8 cellular contexts compared by ENCODE assay signal in the genomic region with DNA sequence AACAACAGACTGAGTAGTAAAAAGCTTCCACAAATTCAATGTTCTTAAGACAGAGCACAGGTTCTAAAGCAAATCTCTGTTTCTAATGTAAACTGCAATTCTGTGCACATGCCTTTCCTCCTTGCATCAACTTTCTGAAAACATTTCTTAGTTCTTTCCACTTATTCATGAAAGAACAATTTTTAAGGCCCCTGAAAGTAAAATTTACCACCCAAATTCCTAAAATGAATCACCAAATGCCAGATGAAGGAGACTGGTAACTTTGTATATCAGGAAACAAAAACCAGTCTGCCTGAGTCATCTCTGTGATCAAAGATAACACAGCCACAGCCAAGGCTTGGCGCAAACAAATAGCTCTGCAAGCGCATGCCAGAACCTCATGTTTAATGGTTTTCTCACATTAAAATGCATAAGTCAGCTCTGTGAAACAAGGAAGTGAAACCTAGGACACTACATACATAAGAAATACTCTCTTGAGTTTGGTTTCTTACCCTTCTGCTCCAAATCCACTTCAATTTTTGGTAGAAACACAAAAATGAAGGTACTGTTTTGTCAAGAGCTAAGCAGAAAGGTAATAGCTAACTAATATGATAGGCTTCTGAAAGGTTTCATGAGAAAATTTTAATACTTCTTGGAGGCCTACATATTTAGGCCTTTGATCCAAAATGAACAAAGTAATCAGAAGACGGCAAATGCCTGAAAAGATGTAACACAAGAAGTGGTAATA.
A peak's percentile ranks its signal among the peaks of the same experiment; 100 is the strongest.
DNase-seq lines count a peak whose midpoint lies in the region; ATAC-seq and TF ChIP-seq lines count a peak whose summit lies in the region.

No MANE protein-coding gene starts in this region.

- no peak overlapping the region for H3K9ac ChIP-seq in trophoblast cell (ENCODE audit: low read length)

- H3K27ac ChIP-seq in trophoblast cell (ENCODE audit: low read depth, low read length) (peak overlapping the region; percentile 62), upper lobe of right lung (peak overlapping the region; percentile 45)

- H3K9me3 ChIP-seq in trophoblast cell (ENCODE audit: insufficient read depth, low read depth, low read length): no peaks in the 10 kb centered on the region
- H3K9me3 ChIP-seq in upper lobe of right lung: no peaks in the 10 kb centered on the region

- H4K12ac ChIP-seq in trophoblast cell (ENCODE audit: low read depth, low read length): no peak overlapping the region

- no CpG with 5 or more reads among the region's 3 CpGs for WGBS in trophoblast cell (ENCODE audit: extremely low coverage, insufficient coverage, insufficient read length)

- ATAC-seq in HG03064 (IDR thresholded peaks at IDR 0.05; ENCODE audit: low read depth, unreplicated experiment) (peak; percentile 84), upper lobe of right lung (peak; percentile 91)

- H3K36me3 Mint-ChIP-seq in activated T-cell treated with anti-CD3 and anti-CD28 coated beads, Interleukin-2, amount 50 U/mL, for 24 hours (ENCODE audit: low read depth): peaks cover 77% of the 10 kb centered on the region

- TF ChIP-seq CTCF in fibroblast of pulmonary artery (IDR thresholded peaks at IDR 0.05; ENCODE audit: low read length, missing control alignments): no peak
- no peak for TF ChIP-seq CTCF in upper lobe of right lung (IDR thresholded peaks at IDR 0.05)

- H3K4me3 Mint-ChIP-seq in activated T-cell treated with anti-CD3 and anti-CD28 coated beads, Interleukin-2, amount 50 U/mL, for 24 hours: peak overlapping the region; percentile 38

- DNase-seq in NCI-H526 (lab: John Stamatoyannopoulos, UW) (peak; percentile 7 to 23), NCI-H526 treated with DMSO at 0.1 percent for 48 hours (lab: John Stamatoyannopoulos, UW) (no peak), OCI-M2 (lab: John Stamatoyannopoulos, UW; ENCODE audit: unreplicated experiment) (peak; percentile 45), fibroblast of pulmonary artery (ENCODE audit: low read depth) (peak; percentile 96), trophoblast cell (peak; percentile 80 to 89), upper lobe of right lung (no peak)
- DNase-seq in activated T-cell treated with anti-CD3 and anti-CD28 coated beads, Interleukin-2, amount 50 U/mL, for 24 hours: peak; percentile 52

- intact Hi-C loops in upper lobe of right lung (cut with DNase I): no loop called here

- no peak overlapping the region for H3K4ac ChIP-seq in trophoblast cell (ENCODE audit: low read depth, low read length)

- H3K23ac ChIP-seq in trophoblast cell (ENCODE audit: low read length): no peak overlapping the region

- no peaks in the 10 kb centered on the region for H3K27me3 Mint-ChIP-seq in activated T-cell treated with anti-CD3 and anti-CD28 coated beads, Interleukin-2, amount 50 U/mL, for 24 hours

- H3K4me1 ChIP-seq in trophoblast cell (ENCODE audit: control insufficient read depth in 1 of 2, insufficient read depth in 2 of 2, low read length in 2 of 2): peaks cover 7 to 10% of the 10 kb centered on the region in 2 experiments
- peaks cover 16% of the 10 kb centered on the region for H3K4me1 ChIP-seq in upper lobe of right lung

- H3K4me3 ChIP-seq in fibroblast of pulmonary artery (replicated peaks; ENCODE audit: low read depth, low read length) (no peak overlapping the region), trophoblast cell (ENCODE audit: low read depth, low read length) (no peak overlapping the region), upper lobe of right lung (no peak overlapping the region)

- H2BK12ac ChIP-seq in trophoblast cell (ENCODE audit: low read length): no peak overlapping the region

- no peaks in the 10 kb centered on the region for H3K79me2 ChIP-seq in trophoblast cell (ENCODE audit: control insufficient read depth, insufficient read depth, low read length, poor library complexity)

- no peaks in the 10 kb centered on the region for H3K9me3 Mint-ChIP-seq in activated T-cell treated with anti-CD3 and anti-CD28 coated beads, Interleukin-2, amount 50 U/mL, for 24 hours

- H3K14ac ChIP-seq in trophoblast cell (ENCODE audit: low read length): no peak overlapping the region

- H3K27me3 ChIP-seq in trophoblast cell (ENCODE audit: insufficient read depth, low read length) (no peaks in the 10 kb centered on the region), upper lobe of right lung (no peaks in the 10 kb centered on the region)

- no peak overlapping the region for H4K8ac ChIP-seq in trophoblast cell (ENCODE audit: low read depth, low read length)

- H2BK120ac ChIP-seq in trophoblast cell (ENCODE audit: insufficient read depth, low read length, poor library complexity): no peak overlapping the region

- H4K91ac ChIP-seq in trophoblast cell (ENCODE audit: low read depth, low read length): no peak overlapping the region

- H3K36me3 ChIP-seq in trophoblast cell (ENCODE audit: control insufficient read depth in 1 of 2, insufficient read depth in 2 of 2, low read length in 2 of 2) (peaks cover 0 to 2% of the 10 kb centered on the region in 2 experiments), upper lobe of right lung (no peaks in the 10 kb centered on the region)

- no peak overlapping the region for H2AK5ac ChIP-seq in trophoblast cell (ENCODE audit: low read length)

- peaks cover 41% of the 10 kb centered on the region for H3K4me1 Mint-ChIP-seq in activated T-cell treated with anti-CD3 and anti-CD28 coated beads, Interleukin-2, amount 50 U/mL, for 24 hours (ENCODE audit: low read depth)

- H2AFZ ChIP-seq in trophoblast cell (ENCODE audit: insufficient read depth, low read length, poor library complexity): no peak overlapping the region

- no peak overlapping the region for H3K4me2 ChIP-seq in trophoblast cell (ENCODE audit: low read length)

- H2BK5ac ChIP-seq in trophoblast cell (ENCODE audit: low read depth, low read length, poor library complexity): no peak overlapping the region

- H3K18ac ChIP-seq in trophoblast cell (ENCODE audit: low read length): no peak overlapping the region

- H3K79me1 ChIP-seq in trophoblast cell (ENCODE audit: low read length): peaks cover 19% of the 10 kb centered on the region

- peak overlapping the region; percentile 74 for H3K27ac Mint-ChIP-seq in activated T-cell treated with anti-CD3 and anti-CD28 coated beads, Interleukin-2, amount 50 U/mL, for 24 hours

Comparison
In these comparisons a context has a peak if more than half of its experiments do, and no peak if none do; other contexts are left out.
1. DNase-seq: peak in NCI-H526 (2 of 2), OCI-M2 (single experiment), activated T-cell treated with anti-CD3 and anti-CD28 coated beads, Interleukin-2, amount 50 U/mL, for 24 hours (single experiment), fibroblast of pulmonary artery (single experiment) and trophoblast cell (2 of 2); none in NCI-H526 treated with DMSO at 0.1 percent for 48 hours (single experiment) and upper lobe of right lung (single experiment).